In genomic region chr19:32037998-32038732, GRCh38 we compare ENCODE assay signal across 25 cellular contexts.
"Had no signal": no experiment of that assay in that cellular context is flagged by ENCODE, and none has a peak within 500 bp of the region (broad histone marks: within the 10 kb centered on the region; RNA-seq: fewer than 3 reads in every experiment).

No MANE protein-coding gene starts in this region.

- H3K4me3 ChIP-seq: lung, mucosa of descending colon, right lobe of liver, smooth muscle cell, stomach, thyroid gland had no signal

- DNase-seq: cerebellar nuclear complex; cortex of kidney; effector memory CD8-positive, alpha-beta T cell; hypothalamus; immature natural killer cell; islet precursor cell; kidney glomerular epithelial cell; naive thymus-derived CD4-positive, alpha-beta T cell; nephron progenitor cell; nucleus accumbens; posterior cingulate gyrus; right lobe of liver; stimulated activated CD4-positive, alpha-beta T cell treated with anti-CD3 and anti-CD28 coated beads, Interleukin-12 subunit alpha, Interleukin-12 subunit beta, amount 100 ng/mL, for 4 hours; stimulated activated CD4-positive, alpha-beta T cell treated with anti-CD3 and anti-CD28 coated beads, Interleukin-1b, Interleukin-23, amount 100 ng/mL, for 48 hours; stimulated activated CD4-positive, alpha-beta T cell treated with anti-CD3 and anti-CD28 coated beads, Interleukin-4, amount 100 ng/mL, for 1 hour; stimulated activated CD8-positive, alpha-beta memory T cell treated with anti-CD3 and anti-CD28 coated beads, Interleukin-4, amount 100 ng/mL, for 48 hours; stimulated activated naive CD4-positive, alpha-beta T cell treated with Interleukin-2 at 50 U/mL for 16 hours; stomach; thyroid gland had no signal

- H3K27me3 ChIP-seq: thyroid gland had no signal

- FAIRE-seq: frontal cortex had no signal

- H3K36me3 Mint-ChIP-seq: immature natural killer cell, memory B cell, type B pancreatic cell had no signal

- H3K4me1 ChIP-seq: right lobe of liver had no signal

- H3K4me1 Mint-ChIP-seq: memory B cell had no signal

- H3K9me3 ChIP-seq: mucosa of descending colon, right lobe of liver, stomach, thyroid gland had no signal

- H3K4me3 Mint-ChIP-seq: effector memory CD8-positive, alpha-beta T cell; immature natural killer cell; memory B cell; naive thymus-derived CD4-positive, alpha-beta T cell; nephron progenitor cell; type B pancreatic cell had no signal

- H3K27ac ChIP-seq: right lobe of liver, stomach, thyroid gland had no signal

- H3K9me3 Mint-ChIP-seq: effector memory CD8-positive, alpha-beta T cell; immature natural killer cell; nephron progenitor cell; type B pancreatic cell had no signal

- H3K36me3 ChIP-seq: right lobe of liver, stomach, thyroid gland had no signal

- H3K27ac Mint-ChIP-seq: effector memory CD8-positive, alpha-beta T cell; immature natural killer cell; memory B cell; naive thymus-derived CD4-positive, alpha-beta T cell; nephron progenitor cell; type B pancreatic cell had no signal

- H3K27me3 Mint-ChIP-seq: memory B cell had no signal
